ENCODE assay signal across 1 cellular context in the genomic region with DNA sequence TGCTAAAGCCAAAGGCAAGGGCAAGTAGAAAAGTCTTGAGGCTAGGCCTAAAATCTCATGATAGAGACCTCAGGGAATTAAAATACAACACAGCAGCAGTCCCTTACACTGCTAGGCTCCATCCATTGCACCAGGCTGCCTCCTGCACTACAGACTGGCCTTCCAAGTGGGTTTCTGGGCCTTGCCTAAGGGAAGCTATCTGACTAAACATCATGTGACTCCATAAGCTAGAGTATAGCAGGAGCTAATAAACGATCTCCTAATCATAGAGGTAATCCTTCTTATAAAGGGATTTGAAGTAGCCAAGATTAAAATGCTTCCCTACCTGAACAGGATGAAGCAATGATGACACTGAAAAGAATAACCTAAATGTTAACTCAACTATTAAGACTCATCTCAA.
TF ChIP-seq lines count a peak whose summit lies in the region.

No MANE protein-coding gene starts in this region.

TF ChIP-seq in K562, 482 proteins besides CTCF, POLR2A, EP300 and RAD21 (continued from another document):
- peak; percentile 15; the same call in 1 of the 2 replicates for TF ChIP-seq TFE3 (CRISPR knock-in tag; IDR thresholded peaks at IDR 0.05)
